Comparison of ENCODE assay signal across 8 cellular contexts in the genomic region with DNA sequence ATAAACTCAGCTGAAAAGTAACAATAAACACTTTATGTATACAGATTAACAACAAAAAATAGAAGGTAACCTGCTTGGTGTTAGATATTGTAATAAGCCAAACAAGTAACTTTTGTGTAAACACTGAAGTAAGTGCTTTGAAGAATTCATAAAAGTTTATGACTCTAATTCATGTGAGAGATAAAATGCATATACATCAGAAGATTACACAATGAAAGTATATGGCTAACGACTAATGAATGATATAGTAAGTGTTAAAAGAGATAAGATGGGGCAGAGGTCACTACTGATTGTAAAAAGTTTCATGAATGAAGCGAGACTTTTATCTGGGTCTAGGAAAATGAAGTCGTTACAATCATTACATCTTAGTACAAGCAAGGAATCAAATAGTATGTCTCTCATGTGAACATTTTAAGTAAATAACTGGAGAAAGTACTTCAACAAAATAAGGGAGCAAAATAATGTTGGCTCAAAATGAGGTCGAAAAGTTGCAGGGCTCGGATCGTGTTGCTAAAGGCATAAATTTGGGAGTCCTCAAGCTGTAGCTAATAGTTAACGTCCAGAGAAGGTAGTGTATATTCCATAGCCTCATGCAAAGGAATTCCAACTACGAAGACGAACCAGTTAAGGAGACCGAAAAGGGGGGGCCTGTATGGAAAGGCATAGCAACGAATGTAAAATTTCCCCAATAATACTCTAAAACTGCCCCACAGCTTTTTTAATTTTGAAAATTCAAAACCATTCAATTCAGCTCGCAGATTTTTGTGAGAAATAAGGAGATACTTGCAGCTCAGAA. TPM values are rescaled to one million over a fixed set of nuclear protein-coding genes. Genes with fewer than 3 reads are reported as not detected.
DNase-seq lines count a peak whose midpoint lies in the region; ATAC-seq, FAIRE-seq and TF ChIP-seq lines count a peak whose summit lies in the region.

No MANE protein-coding gene starts in this region.

- no peaks in the 10 kb centered on the region for H3K27me3 Mint-ChIP-seq in CD14-positive monocyte (ENCODE audit: low read depth in 3 of 3)

- no peak for TF ChIP-seq CTCF in CD14-positive monocyte (IDR thresholded peaks at IDR 0.05)

- FAIRE-seq in colon (lab: Jason Lieb, UNC), result peak; percentile 83

- H3K9me3 ChIP-seq in MG63, result no peaks in the 10 kb centered on the region

- DNase-seq in CD14-positive monocyte (ENCODE audit: low spot score), result no peak
- DNase-seq in MG63, result no peak
- DNase-seq in myocyte (ENCODE audit: low read depth), result peak; percentile 8
- no peak for DNase-seq in NOMO-1 treated with DMSO at 0.1 percent for 48 hours (lab: John Stamatoyannopoulos, UW; ENCODE audit: unreplicated experiment)
- no peak for DNase-seq in HuH-7.5 (ENCODE audit: low spot score)

- peaks cover 10% of the 10 kb centered on the region in 2 donors for H3K36me3 Mint-ChIP-seq in CD14-positive monocyte

- peaks cover 39% of the 10 kb centered on the region for H3K4me1 Mint-ChIP-seq in CD14-positive monocyte

- intact Hi-C loops in CD14-positive monocyte (cut with micrococcal nuclease), result loop anchor here in 1 of 2 donors (10.0 kb wide), 1 partner anchor 485 kb away; a partner anchor contains a TSS

- peaks cover 22% of the 10 kb centered on the region for H3K36me3 ChIP-seq in MG63

- H3K4me3 ChIP-seq in MG63, result peak overlapping the region; percentile 95

- peak overlapping the region; percentile 99 to 100 for H3K4me3 Mint-ChIP-seq in CD14-positive monocyte

- H3K27me3 ChIP-seq in MG63, result no peaks in the 10 kb centered on the region

- ATAC-seq in GM18861 (IDR thresholded peaks at IDR 0.05; ENCODE audit: unreplicated experiment) (no peak), GM19395 (IDR thresholded peaks at IDR 0.05; ENCODE audit: unreplicated experiment) (no peak)

- no peaks in the 10 kb centered on the region for H3K9me3 Mint-ChIP-seq in CD14-positive monocyte

- H3K27ac Mint-ChIP-seq in CD14-positive monocyte, result peak overlapping the region in 5 of 7 donors; percentile 56 to 98 (median 92)

RNA-seq across cellular contexts. Expression of a gene that starts 1.0 kb away (rescaled TPM):
- 10 to 100 TPM; 62.3 to 71.9 TPM for polyA plus RNA-seq in CD14-positive monocyte
- total RNA-seq in MG63 (2014; rRNA removed; shearing (Covaris generic); ENCODE audit: low replicate concordance), result 250 and 313 TPM in 2 replicates
- total RNA-seq in myocyte, result 80.9 and 88.0 TPM in 2 replicates
- 81.0 TPM for polyA plus RNA-seq in myocyte (2012)
